In the genomic region with DNA sequence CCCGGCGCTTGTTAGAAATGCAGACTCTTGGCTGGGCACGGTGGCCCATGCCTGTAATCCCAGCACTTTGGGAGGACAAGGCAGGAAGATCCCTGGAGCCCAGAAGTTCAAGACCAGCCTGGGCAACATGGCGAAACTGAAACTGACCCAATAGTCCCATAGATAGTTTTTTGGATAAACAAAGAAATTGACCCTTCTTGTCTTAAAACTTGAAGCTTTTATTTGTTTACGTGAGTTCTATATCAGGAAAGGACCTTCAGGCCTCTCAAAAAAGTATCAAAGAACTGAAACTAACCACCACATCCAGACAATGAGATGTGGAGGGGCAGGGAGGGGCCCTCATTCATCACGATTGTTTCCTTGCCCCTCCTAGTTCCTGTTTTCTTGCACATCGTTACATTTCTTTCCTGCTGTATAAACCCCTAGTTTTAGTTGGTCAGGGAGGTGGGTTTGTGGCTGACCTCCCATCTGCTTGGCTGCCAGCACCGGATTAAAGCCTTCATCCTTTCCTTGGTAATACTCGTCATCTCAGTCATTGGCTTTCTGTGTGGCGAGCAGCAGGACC, we compare ENCODE assay signal across 10 cellular contexts. TPM values are rescaled to one million over a fixed set of nuclear protein-coding genes. Genes with fewer than 3 reads are reported as not detected.
DNase-seq lines count a peak whose midpoint lies in the region; ATAC-seq and TF ChIP-seq lines count a peak whose summit lies in the region.
"Had no signal": no experiment of that assay in that cellular context is flagged by ENCODE, and none has a peak within 500 bp of the region (broad histone marks: within the 10 kb centered on the region; RNA-seq: fewer than 3 reads in every experiment).

No MANE protein-coding gene starts in this region.

- peak overlapping the region; percentile 67 for H3K27ac ChIP-seq in left ventricle myocardium inferior (replicated peaks)
- peak overlapping the region; percentile 22 to 25 for H3K27ac ChIP-seq in testis
- no peak overlapping the region for H3K27ac ChIP-seq in mesendoderm (ENCODE audit: low read depth, low read length)

- DNase-seq in left ventricle myocardium inferior (no peak), cardiac septum (ENCODE audit: low spot score) (no peak), testis (no peak), NCI-H1105 treated with DMSO at 0.1 percent for 48 hours (lab: John Stamatoyannopoulos, UW) (no peak), mesendoderm (no peak)
- peak; percentile 58 for DNase-seq in activated CD4-positive, alpha-beta memory T cell treated with anti-CD3 and anti-CD28 coated beads for 36 hours
- no peak for DNase-seq in effector CD4-positive, alpha-beta T cell
- DNase-seq: amniotic stem cell had no signal

- H3K9me3 ChIP-seq in left ventricle myocardium inferior (replicated peaks) (no peaks in the 10 kb centered on the region), testis (no peaks in the 10 kb centered on the region)

- no peak for TF ChIP-seq POLR2A in testis (IDR thresholded peaks at IDR 0.05)

- H3K36me3 ChIP-seq in left ventricle myocardium inferior (no peaks in the 10 kb centered on the region), testis (ENCODE audit: low read depth, missing control alignments) (no peaks in the 10 kb centered on the region), mesendoderm (ENCODE audit: control insufficient read depth, insufficient read depth, low read length) (no peaks in the 10 kb centered on the region)

- no peak for TF ChIP-seq CTCF in left ventricle myocardium inferior (IDR thresholded peaks at IDR 0.05; ENCODE audit: borderline replicate concordance)
- TF ChIP-seq CTCF in testis (IDR thresholded peaks at IDR 0.05) = no peak

- no peak overlapping the region for H2BK5ac ChIP-seq in mesendoderm (ENCODE audit: low read length)

- H3K9me3 Mint-ChIP-seq in activated CD4-positive, alpha-beta memory T cell treated with anti-CD3 and anti-CD28 coated beads for 36 hours = no peaks in the 10 kb centered on the region

- no peak overlapping the region for H3K4me2 ChIP-seq in mesendoderm (ENCODE audit: low read length)

- H3K27me3 Mint-ChIP-seq in activated CD4-positive, alpha-beta memory T cell treated with anti-CD3 and anti-CD28 coated beads for 36 hours = no peaks in the 10 kb centered on the region

- H3K4me3 Mint-ChIP-seq in activated CD4-positive, alpha-beta memory T cell treated with anti-CD3 and anti-CD28 coated beads for 36 hours = no peak overlapping the region

- H3K9ac ChIP-seq in mesendoderm (ENCODE audit: low read length) = no peak overlapping the region

- H2BK120ac ChIP-seq in mesendoderm (ENCODE audit: low read depth, low read length) = no peak overlapping the region

- H3K56ac ChIP-seq in mesendoderm (ENCODE audit: low read length) = no peak overlapping the region

- H2AK5ac ChIP-seq in mesendoderm (ENCODE audit: low read length) = no peak overlapping the region

- H4K8ac ChIP-seq in mesendoderm (ENCODE audit: low read depth, low read length) = no peak overlapping the region

- no peak overlapping the region for H3K4me3 ChIP-seq in left ventricle myocardium inferior
- no peak overlapping the region for H3K4me3 ChIP-seq in testis
- H3K4me3 ChIP-seq in mesendoderm (ENCODE audit: low read length) = no peak overlapping the region

- no peaks in the 10 kb centered on the region for H3K27me3 ChIP-seq in left ventricle myocardium inferior (ENCODE audit: low read depth)
- no peaks in the 10 kb centered on the region for H3K27me3 ChIP-seq in testis
- H3K27me3 ChIP-seq in mesendoderm (ENCODE audit: insufficient read depth, low read length, poor library complexity) = no peaks in the 10 kb centered on the region

- H3K79me2 ChIP-seq in mesendoderm (ENCODE audit: control insufficient read depth, insufficient read depth, low read length) = no peaks in the 10 kb centered on the region

- peak; percentile 37 for ATAC-seq in HG03460 (IDR thresholded peaks at IDR 0.05; ENCODE audit: unreplicated experiment)

- no peak overlapping the region for H2BK15ac ChIP-seq in mesendoderm (replicated peaks; ENCODE audit: low read depth)

- POLR2A ChIA-PET in activated CD4-positive, alpha-beta memory T cell treated with anti-CD3 and anti-CD28 coated beads for 36 hours (lab: Charles Lee) = interaction anchor here (0.6 to 2.4 kb wide), 5 partner anchors 15 to 78 kb away, joined by 3 to 12 read pairs (median 3); partner anchors contain the start of gene SOCS1

- H3K36me3 Mint-ChIP-seq in activated CD4-positive, alpha-beta memory T cell treated with anti-CD3 and anti-CD28 coated beads for 36 hours = no peaks in the 10 kb centered on the region

- intact Hi-C loops in left ventricle myocardium inferior (cut with micrococcal nuclease) = no loop called here
- intact Hi-C loops in cardiac septum (cut with DNase I) = no loop called here
- intact Hi-C loops in activated CD4-positive, alpha-beta memory T cell treated with anti-CD3 and anti-CD28 coated beads for 36 hours (cut with micrococcal nuclease) = loop anchor here (1.0 kb wide), 3 partner anchors 17 to 48 kb away; no protein-coding TSS in a partner anchor
- intact Hi-C loops in testis (cut with DNase I; ENCODE audit: low total_unique reads) = no loop called here

- CTCF ChIA-PET in activated CD4-positive, alpha-beta memory T cell treated with anti-CD3 and anti-CD28 coated beads for 36 hours (lab: Charles Lee) = interaction anchor here (0.9 to 1.4 kb wide), 4 partner anchors 44 to 61 kb away, joined by 3 to 5 read pairs (median 3); no protein-coding TSS in a partner anchor

- no peak overlapping the region for H3K23ac ChIP-seq in mesendoderm (ENCODE audit: low read length)

- H3K4me1 ChIP-seq in left ventricle myocardium inferior (peaks cover 6% of the 10 kb centered on the region), testis (peaks cover 22% of the 10 kb centered on the region), mesendoderm (ENCODE audit: control insufficient read depth, low read depth, low read length) (peaks cover 9% of the 10 kb centered on the region)

- H3K4ac ChIP-seq in mesendoderm (ENCODE audit: low read depth, low read length) = no peak overlapping the region

- 64 to 66% methylated on average over 10 of the region's 10 CpGs for WGBS in testis, 2 donors
- no CpG with 5 or more reads among the region's 10 CpGs for WGBS in mesendoderm (ENCODE audit: extremely low coverage, insufficient coverage, low lambda C conversion rate)

- H3K4me1 Mint-ChIP-seq in activated CD4-positive, alpha-beta memory T cell treated with anti-CD3 and anti-CD28 coated beads for 36 hours (ENCODE audit: low read depth) = peaks cover 48% of the 10 kb centered on the region

- H3K18ac ChIP-seq in mesendoderm (ENCODE audit: low read length) = no peak overlapping the region

- H3K27ac Mint-ChIP-seq in activated CD4-positive, alpha-beta memory T cell treated with anti-CD3 and anti-CD28 coated beads for 36 hours = peak overlapping the region; percentile 76

- H4K5ac ChIP-seq in mesendoderm (ENCODE audit: low read length) = no peak overlapping the region

- H3K79me1 ChIP-seq in mesendoderm (ENCODE audit: low read length) = no peaks in the 10 kb centered on the region

RNA-seq across cellular contexts. Expression of gene PRM1, which starts 29.9 kb away (rescaled TPM):
- total RNA-seq in left ventricle myocardium inferior = not detected
- not detected for total RNA-seq in cardiac septum
- total RNA-seq in activated CD4-positive, alpha-beta memory T cell treated with anti-CD3 and anti-CD28 coated beads for 36 hours = not detected
- over 10,000 TPM in 1 of 2 donors, 1,000 to 10,000 TPM in 1; 7,819 to 32,936 TPM for total RNA-seq in testis
- 15,171 TPM for polyA plus RNA-seq in testis (ENCODE audit: insufficient read depth, low read depth, low replicate concordance)
- 1.9 TPM for polyA plus RNA-seq in mesendoderm (2013, experiment 1 of 2)
- polyA plus RNA-seq in mesendoderm (2013, experiment 2 of 2) = 2.6 TPM
- total RNA-seq: mononuclear cell had no signal

RNA-seq across cellular contexts. Expression of gene RMI2, which starts 34.2 kb away (rescaled TPM):
- total RNA-seq in left ventricle myocardium inferior (0.60 TPM), cardiac septum (0.43 TPM), testis (10 to 100 TPM; 26.7 to 30.6 TPM)
- total RNA-seq in activated CD4-positive, alpha-beta memory T cell treated with anti-CD3 and anti-CD28 coated beads for 36 hours = 10 to 100 TPM; 68.9 to 69.9 TPM
- polyA plus RNA-seq in testis (ENCODE audit: insufficient read depth, low read depth, low replicate concordance) = 21.5 TPM
- 57.3 TPM for polyA plus RNA-seq in mesendoderm (2013, experiment 1 of 2)
- 58.1 TPM for polyA plus RNA-seq in mesendoderm (2013, experiment 2 of 2)

RNA-seq across cellular contexts. Expression of gene PRM2, which starts 34.8 kb away (rescaled TPM):
- not detected for total RNA-seq in left ventricle myocardium inferior
- total RNA-seq in cardiac septum = not detected
- total RNA-seq in activated CD4-positive, alpha-beta memory T cell treated with anti-CD3 and anti-CD28 coated beads for 36 hours = not detected
- over 10,000 TPM in 1 of 2 donors, 1,000 to 10,000 TPM in 1; 3,179 to 16,461 TPM for total RNA-seq in testis
- 12,441 TPM for polyA plus RNA-seq in testis (ENCODE audit: insufficient read depth, low read depth, low replicate concordance)
- polyA plus RNA-seq in mesendoderm (2013, experiment 1 of 2) = not detected
- polyA plus RNA-seq in mesendoderm (2013, experiment 2 of 2) = not detected
- total RNA-seq: mononuclear cell had no signal

RNA-seq across cellular contexts. Expression of gene PRM3, which starts 37.6 kb away (rescaled TPM):
- total RNA-seq in left ventricle myocardium inferior = not detected
- not detected for total RNA-seq in cardiac septum
- total RNA-seq in activated CD4-positive, alpha-beta memory T cell treated with anti-CD3 and anti-CD28 coated beads for 36 hours = not detected
- 100 to 1,000 TPM; 109 to 383 TPM for total RNA-seq in testis
- 51.1 TPM for polyA plus RNA-seq in testis (ENCODE audit: insufficient read depth, low read depth, low replicate concordance)
- polyA plus RNA-seq in mesendoderm (2013, experiment 1 of 2) = not detected
- polyA plus RNA-seq in mesendoderm (2013, experiment 2 of 2) = not detected
- total RNA-seq: mononuclear cell had no signal

RNA-seq across cellular contexts. Expression of gene TNP2, which starts 42.0 kb away (rescaled TPM):
- total RNA-seq in left ventricle myocardium inferior = not detected
- not detected for total RNA-seq in cardiac septum
- not detected for total RNA-seq in activated CD4-positive, alpha-beta memory T cell treated with anti-CD3 and anti-CD28 coated beads for 36 hours
- total RNA-seq in testis = 10 to 100 TPM; 10.2 to 29.8 TPM
- 38.4 TPM for polyA plus RNA-seq in testis (ENCODE audit: insufficient read depth, low read depth, low replicate concordance)
- not detected for polyA plus RNA-seq in mesendoderm (2013, experiment 1 of 2)
- not detected for polyA plus RNA-seq in mesendoderm (2013, experiment 2 of 2)
- total RNA-seq: mononuclear cell had no signal

Comparison
In these comparisons a context has a peak if more than half of its experiments do, and no peak if none do; other contexts are left out.
1. RNA of gene PRM1, which starts 29.9 kb away (total RNA-seq): 7,819 to 32,936 TPM in testis; not detected in left ventricle myocardium inferior (single experiment), not detected in cardiac septum (single experiment) and not detected in activated CD4-positive, alpha-beta memory T cell treated with anti-CD3 and anti-CD28 coated beads for 36 hours; every median in the first group is over 1,000 times any median in the second.
2. RNA of gene RMI2, which starts 34.2 kb away (total RNA-seq): 68.9 to 69.9 TPM in activated CD4-positive, alpha-beta memory T cell treated with anti-CD3 and anti-CD28 coated beads for 36 hours and 26.7 to 30.6 TPM in testis; 0.60 TPM in left ventricle myocardium inferior (single experiment) and 0.43 TPM in cardiac septum (single experiment); every median in the first group is over 10 times any median in the second.
3. RNA of gene PRM2, which starts 34.8 kb away (total RNA-seq): 3,179 to 16,461 TPM in testis; not detected in left ventricle myocardium inferior (single experiment), not detected in cardiac septum (single experiment) and not detected in activated CD4-positive, alpha-beta memory T cell treated with anti-CD3 and anti-CD28 coated beads for 36 hours; every median in the first group is over 1,000 times any median in the second.